ENCODE assay signal across 29 cellular contexts in genomic region chr1:90044346-90044745, GRCh38.
"Had no signal": no experiment of that assay in that cellular context is flagged by ENCODE, and none has a peak within 500 bp of the region (broad histone marks: within the 10 kb centered on the region; RNA-seq: fewer than 3 reads in every experiment).

No MANE protein-coding gene starts in this region.

- H3K27ac Mint-ChIP-seq: immature natural killer cell; memory B cell; natural killer cell; stimulated activated naive CD8-positive, alpha-beta T cell treated with anti-CD3 and anti-CD28 coated beads, Interleukin-15, amount 100 ng/mL, for 72 hours had no signal

- H3K4me2 ChIP-seq: smooth muscle cell had no signal

- H3K27me3 ChIP-seq: dorsolateral prefrontal cortex, gastrocnemius medialis, ovary, thyroid gland, vagina had no signal

- H3K4me3 Mint-ChIP-seq: immature natural killer cell; memory B cell; natural killer cell; stimulated activated naive CD8-positive, alpha-beta T cell treated with anti-CD3 and anti-CD28 coated beads, Interleukin-15, amount 100 ng/mL, for 72 hours had no signal

- H3K27ac ChIP-seq: dorsolateral prefrontal cortex, gastrocnemius medialis, heart left ventricle, lower lobe of right lung, ovary, psoas muscle, thyroid gland, vagina had no signal

- H3K36me3 Mint-ChIP-seq: immature natural killer cell, memory B cell, natural killer cell had no signal

- FAIRE-seq: colon had no signal

- H3K4me1 Mint-ChIP-seq: immature natural killer cell, natural killer cell had no signal

- ATAC-seq: esophagus mucosa; gastrocnemius medialis; left colon; left ventricle myocardium superior; lower lobe of right lung; natural killer cell; psoas muscle; sciatic nerve; stimulated activated naive CD8-positive, alpha-beta T cell treated with anti-CD3 and anti-CD28 coated beads, Interleukin-15, amount 100 ng/mL, for 72 hours had no signal

- H3K4me3 ChIP-seq: dorsolateral prefrontal cortex, gastrocnemius medialis, heart left ventricle, lower lobe of right lung, ovary, psoas muscle, smooth muscle cell, thyroid gland, vagina had no signal

- H3K4me1 ChIP-seq: gastrocnemius medialis, heart left ventricle, lower lobe of right lung, psoas muscle, thyroid gland, vagina had no signal

- H3K9me3 Mint-ChIP-seq: immature natural killer cell; memory B cell; natural killer cell; stimulated activated naive CD8-positive, alpha-beta T cell treated with anti-CD3 and anti-CD28 coated beads, Interleukin-15, amount 100 ng/mL, for 72 hours had no signal

- H3K9me3 ChIP-seq: gastrocnemius medialis, heart left ventricle, lower lobe of right lung, ovary, psoas muscle, thyroid gland, vagina had no signal

- DNase-seq: dorsolateral prefrontal cortex; effector CD4-positive, alpha-beta T cell; foreskin fibroblast; gastrocnemius medialis; heart left ventricle; hypothalamus; immature natural killer cell; islet precursor cell; left colon; left ventricle myocardium superior; lower lobe of right lung; natural killer cell; occipital lobe; ovary; posterior cingulate gyrus; psoas muscle; stimulated activated CD4-positive, alpha-beta T cell treated with anti-CD3 and anti-CD28 coated beads, Interleukin-12 subunit alpha, Interleukin-12 subunit beta, amount 100 ng/mL, for 4 hours; stimulated activated CD4-positive, alpha-beta T cell treated with anti-CD3 and anti-CD28 coated beads, Interleukin-1b, Interleukin-23, amount 100 ng/mL, for 48 hours; stimulated activated CD4-positive, alpha-beta T cell treated with anti-CD3 and anti-CD28 coated beads, Interleukin-4, amount 100 ng/mL, for 1 hour; stimulated activated CD8-positive, alpha-beta memory T cell treated with anti-CD3 and anti-CD28 coated beads, Interleukin-4, amount 100 ng/mL, for 48 hours; stimulated activated naive CD4-positive, alpha-beta T cell; stimulated activated naive CD8-positive, alpha-beta T cell treated with anti-CD3 and anti-CD28 coated beads, Interleukin-15, amount 100 ng/mL, for 72 hours; thyroid gland had no signal

- H3K36me3 ChIP-seq: gastrocnemius medialis, heart left ventricle, lower lobe of right lung, ovary, thyroid gland, vagina had no signal
